Comparison of ENCODE assay signal across 9 cellular contexts in genomic region chr4:94758700-94759399, GRCh38. TPM values are rescaled to one million over a fixed set of nuclear protein-coding genes. Genes with fewer than 3 reads are reported as not detected.
DNase-seq lines count a peak whose midpoint lies in the region; ATAC-seq and TF ChIP-seq lines count a peak whose summit lies in the region.
"Had no signal": no experiment of that assay in that cellular context is flagged by ENCODE, and none has a peak within 500 bp of the region (broad histone marks: within the 10 kb centered on the region; RNA-seq: fewer than 3 reads in every experiment).

No MANE protein-coding gene starts in this region.

- H3K4me3 ChIP-seq in AG10803 (ENCODE audit: low read length) (peak overlapping the region; percentile 65), epithelial cell of proximal tubule (ENCODE audit: low read depth, low read length) (peak overlapping the region; percentile 60)
- H3K4me3 ChIP-seq: GM12878 had no signal

- DNase-seq in AG10803 (ENCODE audit: low read depth): no peak
- DNase-seq in NCI-H69 (lab: John Stamatoyannopoulos, UW): peak; percentile 79
- DNase-seq in epithelial cell of proximal tubule (ENCODE audit: low read depth): no peak
- no peak for DNase-seq in naive thymus-derived CD8-positive, alpha-beta T cell
- no peak for DNase-seq in AML-193 (lab: John Stamatoyannopoulos, UW)
- DNase-seq in stimulated activated CD4-positive, alpha-beta T cell treated with anti-CD3 and anti-CD28 coated beads, Interleukin-1b, Interleukin-23, amount 100 ng/mL, for 48 hours: no peak
- no peak for DNase-seq in NCI-H1694 treated with DMSO at 0.1 percent for 48 hours (lab: John Stamatoyannopoulos, UW)

- peaks cover 36 to 81% (median 49%) of the 10 kb centered on the region in 5 donors for H3K27me3 Mint-ChIP-seq in naive thymus-derived CD8-positive, alpha-beta T cell

- POLR2A ChIA-PET in naive thymus-derived CD8-positive, alpha-beta T cell (lab: Charles Lee): no interaction called here

- H3K4me1 Mint-ChIP-seq in naive thymus-derived CD8-positive, alpha-beta T cell: peaks cover 8 to 11% (median 9%) of the 10 kb centered on the region in 4 donors

- peak overlapping the region; percentile 51 to 92 (median 72) for H3K4me3 Mint-ChIP-seq in naive thymus-derived CD8-positive, alpha-beta T cell

- H3K27ac Mint-ChIP-seq in naive thymus-derived CD8-positive, alpha-beta T cell: peak overlapping the region in 2 of 10 donors; percentile 15 to 22

- TF ChIP-seq CTCF in AG10803 (conservative IDR thresholded peaks at IDR 0.05; ENCODE audit: low read length) (no peak), epithelial cell of proximal tubule (conservative IDR thresholded peaks at IDR 0.05; ENCODE audit: low read depth, low read length) (no peak)

- peaks cover 0 to 5% (median 0%) of the 10 kb centered on the region in 9 donors for H3K9me3 Mint-ChIP-seq in naive thymus-derived CD8-positive, alpha-beta T cell

- no peak for ATAC-seq in naive thymus-derived CD8-positive, alpha-beta T cell
- no peak for ATAC-seq in GM21825 (IDR thresholded peaks at IDR 0.05; ENCODE audit: unreplicated experiment)
- ATAC-seq: GM12878 had no signal

- H3K36me3 Mint-ChIP-seq in naive thymus-derived CD8-positive, alpha-beta T cell: peaks cover 0 to 5% (median 5%) of the 10 kb centered on the region in 3 donors

RNA-seq across cellular contexts. Expression of gene BMPR1B, which starts 1.1 kb away (rescaled TPM):
- 2.0 TPM in 2 replicates for total RNA-seq in epithelial cell of proximal tubule
- not detected for total RNA-seq in naive thymus-derived CD8-positive, alpha-beta T cell
- not detected for polyA plus RNA-seq in naive thymus-derived CD8-positive, alpha-beta T cell
- total RNA-seq: GM12878 had no signal
- polyA plus RNA-seq: GM12878 had no signal
